25 cellular contexts compared by ENCODE assay signal in the genomic region with DNA sequence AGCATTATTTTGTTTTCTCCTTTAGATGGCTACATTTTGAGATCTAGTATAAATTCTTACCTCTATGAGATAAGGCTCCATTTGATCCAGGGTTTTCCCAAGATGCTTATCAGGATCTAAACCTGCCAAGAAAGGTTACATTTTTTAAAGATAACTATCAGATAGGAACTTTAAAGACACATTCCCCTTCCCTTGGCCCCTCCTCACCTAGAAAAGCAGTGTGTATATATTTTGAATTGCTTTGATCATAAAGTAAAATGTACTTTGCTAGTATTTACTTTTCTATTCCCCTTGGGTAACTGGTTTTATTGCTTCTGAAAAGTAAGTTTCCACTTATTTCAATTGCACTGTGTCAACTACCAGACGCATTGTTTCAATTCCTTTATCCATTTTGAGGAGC.
"Had no signal": no experiment of that assay in that cellular context is flagged by ENCODE, and none has a peak within 500 bp of the region (broad histone marks: within the 10 kb centered on the region; RNA-seq: fewer than 3 reads in every experiment).

No MANE protein-coding gene starts in this region.

- H3K27ac ChIP-seq: colonic mucosa, coronary artery, dorsolateral prefrontal cortex, epithelial cell of prostate, esophagus muscularis mucosa, esophagus squamous epithelium, foreskin keratinocyte, gastrocnemius medialis, gastroesophageal sphincter, heart left ventricle, heart right ventricle had no signal

- H3K36me3 ChIP-seq: colonic mucosa had no signal

- H3K4me3 Mint-ChIP-seq: dendritic cell treated with granulocyte-macrophage colony-stimulating factor and Interleukin-4, amounts not matched to agents 40 ng/mL and 50 ng/mL, for 4 days; effector memory CD8-positive, alpha-beta T cell; endodermal cell had no signal

- H3K9me3 ChIP-seq: colonic mucosa, esophagus muscularis mucosa, esophagus squamous epithelium, gastrocnemius medialis, gastroesophageal sphincter, heart left ventricle, heart right ventricle had no signal

- H3K4me1 Mint-ChIP-seq: endodermal cell had no signal

- H3K27me3 Mint-ChIP-seq: dendritic cell treated with granulocyte-macrophage colony-stimulating factor and Interleukin-4, amounts not matched to agents 40 ng/mL and 50 ng/mL, for 4 days; effector memory CD8-positive, alpha-beta T cell had no signal

- H3K27ac Mint-ChIP-seq: dendritic cell treated with granulocyte-macrophage colony-stimulating factor and Interleukin-4, amounts not matched to agents 40 ng/mL and 50 ng/mL, for 4 days; effector memory CD8-positive, alpha-beta T cell; endodermal cell had no signal

- H3K9me3 Mint-ChIP-seq: dendritic cell treated with granulocyte-macrophage colony-stimulating factor and Interleukin-4, amounts not matched to agents 40 ng/mL and 50 ng/mL, for 4 days; effector memory CD8-positive, alpha-beta T cell; endodermal cell had no signal

- H3K4me3 ChIP-seq: colonic mucosa, coronary artery, dorsolateral prefrontal cortex, esophagus muscularis mucosa, esophagus squamous epithelium, gastrocnemius medialis, gastroesophageal sphincter, heart left ventricle, heart right ventricle had no signal

- H3K4me1 ChIP-seq: colonic mucosa, esophagus muscularis mucosa, esophagus squamous epithelium, foreskin keratinocyte, gastrocnemius medialis, gastroesophageal sphincter, heart left ventricle, heart right ventricle had no signal

- H3K27me3 ChIP-seq: colonic mucosa, dorsolateral prefrontal cortex, esophagus muscularis mucosa, esophagus squamous epithelium, foreskin keratinocyte, gastrocnemius medialis, gastroesophageal sphincter, heart left ventricle, heart right ventricle had no signal

- DNase-seq: colonic mucosa; cortex of kidney; dermis blood vessel endothelial cell; dorsolateral prefrontal cortex; effector CD4-positive, alpha-beta T cell; effector CD8-positive, alpha-beta T cell; effector memory CD4-positive, alpha-beta T cell; effector memory CD8-positive, alpha-beta T cell; endodermal cell; erythroblast; esophagus squamous epithelium; foreskin fibroblast; foreskin keratinocyte; foreskin melanocyte; gastrocnemius medialis; glutamatergic neuron; head of caudate nucleus; heart left ventricle; heart right ventricle had no signal

- ATAC-seq: effector memory CD8-positive, alpha-beta T cell; esophagus mucosa; foreskin keratinocyte; gastrocnemius medialis; gastroesophageal sphincter; heart left ventricle; heart right ventricle had no signal
